12 cellular contexts compared by ENCODE assay signal in genomic region chr15:101528108-101528916, GRCh38. TPM values are rescaled to one million over a fixed set of nuclear protein-coding genes. Genes with fewer than 3 reads are reported as not detected.
DNase-seq lines count a peak whose midpoint lies in the region; ATAC-seq, FAIRE-seq and TF ChIP-seq lines count a peak whose summit lies in the region.
"Had no signal": no experiment of that assay in that cellular context is flagged by ENCODE, and none has a peak within 500 bp of the region (broad histone marks: within the 10 kb centered on the region; RNA-seq: fewer than 3 reads in every experiment).

No MANE protein-coding gene starts in this region.

- H3K36me3 ChIP-seq in SJCRH30 (no peaks in the 10 kb centered on the region), small intestine (ENCODE audit: control insufficient read depth in 2 of 2, insufficient read depth in 2 of 2, low read length in 2 of 2) (no peaks in the 10 kb centered on the region)

- ATAC-seq in GM19438 (IDR thresholded peaks at IDR 0.05; ENCODE audit: low read depth, unreplicated experiment) (peak; percentile 69), HG03196 (IDR thresholded peaks at IDR 0.05; ENCODE audit: unreplicated experiment) (no peak)

- H3K4me3 ChIP-seq in SJCRH30 (peak overlapping the region; percentile 3; the same call in 1 of the 2 replicates), small intestine (ENCODE audit: low read depth in 1 of 2, low read length in 2 of 2) (no peak overlapping the region)

- H3K36me3 Mint-ChIP-seq in endothelial cell (ENCODE audit: low read depth, unreplicated experiment): peaks cover 7% of the 10 kb centered on the region

- no peaks in the 10 kb centered on the region for H3K9me3 ChIP-seq in SJCRH30 (replicated peaks)
- H3K9me3 ChIP-seq in small intestine (ENCODE audit: control insufficient read depth, low read depth): no peaks in the 10 kb centered on the region

- H3K4me3 Mint-ChIP-seq in endothelial cell (ENCODE audit: unreplicated experiment): no peak overlapping the region

- H3K9me3 Mint-ChIP-seq in endothelial cell (ENCODE audit: unreplicated experiment): no peaks in the 10 kb centered on the region

- FAIRE-seq in small intestine (lab: Jason Lieb, UNC): no peak
- FAIRE-seq: keratinocyte had no signal

- peaks cover 5% of the 10 kb centered on the region; the same call in 1 of the 2 replicates for H3K27me3 ChIP-seq in SJCRH30
- H3K27me3 ChIP-seq in small intestine (ENCODE audit: control insufficient read depth in 2 of 2, insufficient read depth in 2 of 2, low read length in 2 of 2): no peaks in the 10 kb centered on the region

- no peaks in the 10 kb centered on the region for H3K4me1 Mint-ChIP-seq in endothelial cell (ENCODE audit: unreplicated experiment)

- peaks cover 6% of the 10 kb centered on the region for H3K27me3 Mint-ChIP-seq in endothelial cell (ENCODE audit: unreplicated experiment)

- peaks cover 18% of the 10 kb centered on the region for H3K4me1 ChIP-seq in SJCRH30
- H3K4me1 ChIP-seq in small intestine (ENCODE audit: control insufficient read depth in 2 of 2, insufficient read depth in 1 of 2, low read depth in 1 of 2, low read length in 1 of 2): no peaks in the 10 kb centered on the region

- H3K27ac ChIP-seq in SJCRH30 (no peak overlapping the region), small intestine (ENCODE audit: low read depth in 1 of 2, low read length in 1 of 2) (peak overlapping the region in 1 of 2 donors; percentile 65)

- peak; percentile 44 to 59 for DNase-seq in SJCRH30
- peak; percentile 75 for DNase-seq in kidney tubule cell (ENCODE audit: low spot score)
- DNase-seq in small intestine: peak; percentile 46
- no peak for DNase-seq in DMS153 treated with DMSO at 0.1 percent for 48 hours (lab: John Stamatoyannopoulos, UW; ENCODE audit: unreplicated experiment)
- no peak for DNase-seq in endothelial cell (ENCODE audit: low spot score)
- no peak for DNase-seq in dedifferentiated amniotic fluid mesenchymal stem cell (ENCODE audit: extremely low spot score)
- DNase-seq: cortex of kidney; NCI-H1930; stimulated activated CD4-positive, alpha-beta T cell treated with anti-CD3 and anti-CD28 coated beads, Interleukin-4, amount 100 ng/mL, for 4 hours had no signal

- TF ChIP-seq CTCF in endothelial cell (IDR thresholded peaks at IDR 0.05; ENCODE audit: unreplicated experiment): no peak

- no peak overlapping the region for H3K27ac Mint-ChIP-seq in endothelial cell (ENCODE audit: unreplicated experiment)

- WGBS in small intestine, 3 donors: 17 to 34% (median 29%) methylated on average over 18 of the region's 18 CpGs

RNA-seq across cellular contexts. Expression of gene PCSK6, which starts 38.8 kb away (rescaled TPM):
- total RNA-seq in SJCRH30 (2014; rRNA removed; shearing (Covaris generic)): 0.13 and 0.36 TPM in 2 replicates
- 1 to 10 TPM in 2 of 3 donors, under 1 TPM in 1; 0.67 to 6.8 (median 6.2) TPM for polyA plus RNA-seq in small intestine
- 0.13 TPM for total RNA-seq in endothelial cell (ENCODE audit: unreplicated experiment)

Comparison
In these comparisons a context has a peak if more than half of its experiments do, and no peak if none do; other contexts are left out.
1. DNase-seq: peak in SJCRH30 (2 of 2), kidney tubule cell (single experiment) and small intestine (single experiment); none in DMS153 treated with DMSO at 0.1 percent for 48 hours (single experiment), endothelial cell (single experiment) and dedifferentiated amniotic fluid mesenchymal stem cell (single experiment).